1 cellular context compared by ENCODE assay signal in genomic region chr10:96129387-96130325, GRCh38.
A peak's percentile ranks its signal among the peaks of the same experiment; 100 is the strongest.
TF ChIP-seq lines count a peak whose summit lies in the region.

Gene ZNF518A, plus strand, starts transcription at chr10:96130297. Its CDS starts 26,026 bp downstream, at chr10:96156323.

TF ChIP-seq in K562, 482 proteins besides CTCF, POLR2A, EP300 and RAD21 (continued from another document):
- TF ChIP-seq, protein P1, sequence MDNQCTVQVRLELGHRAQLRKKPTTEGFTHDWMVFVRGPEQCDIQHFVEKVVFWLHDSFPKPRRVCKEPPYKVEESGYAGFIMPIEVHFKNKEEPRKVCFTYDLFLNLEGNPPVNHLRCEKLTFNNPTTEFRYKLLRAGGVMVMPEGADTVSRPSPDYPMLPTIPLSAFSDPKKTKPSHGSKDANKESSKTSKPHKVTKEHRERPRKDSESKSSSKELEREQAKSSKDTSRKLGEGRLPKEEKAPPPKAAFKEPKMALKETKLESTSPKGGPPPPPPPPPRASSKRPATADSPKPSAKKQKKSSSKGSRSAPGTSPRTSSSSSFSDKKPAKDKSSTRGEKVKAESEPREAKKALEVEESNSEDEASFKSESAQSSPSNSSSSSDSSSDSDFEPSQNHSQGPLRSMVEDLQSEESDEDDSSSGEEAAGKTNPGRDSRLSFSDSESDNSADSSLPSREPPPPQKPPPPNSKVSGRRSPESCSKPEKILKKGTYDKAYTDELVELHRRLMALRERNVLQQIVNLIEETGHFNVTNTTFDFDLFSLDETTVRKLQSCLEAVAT (IDR thresholded peaks at IDR 0.05) = peak in 1 of 2 experiments; percentile 54; a peak in 2 of 4 replicates
- TF ChIP-seq, protein P2, sequence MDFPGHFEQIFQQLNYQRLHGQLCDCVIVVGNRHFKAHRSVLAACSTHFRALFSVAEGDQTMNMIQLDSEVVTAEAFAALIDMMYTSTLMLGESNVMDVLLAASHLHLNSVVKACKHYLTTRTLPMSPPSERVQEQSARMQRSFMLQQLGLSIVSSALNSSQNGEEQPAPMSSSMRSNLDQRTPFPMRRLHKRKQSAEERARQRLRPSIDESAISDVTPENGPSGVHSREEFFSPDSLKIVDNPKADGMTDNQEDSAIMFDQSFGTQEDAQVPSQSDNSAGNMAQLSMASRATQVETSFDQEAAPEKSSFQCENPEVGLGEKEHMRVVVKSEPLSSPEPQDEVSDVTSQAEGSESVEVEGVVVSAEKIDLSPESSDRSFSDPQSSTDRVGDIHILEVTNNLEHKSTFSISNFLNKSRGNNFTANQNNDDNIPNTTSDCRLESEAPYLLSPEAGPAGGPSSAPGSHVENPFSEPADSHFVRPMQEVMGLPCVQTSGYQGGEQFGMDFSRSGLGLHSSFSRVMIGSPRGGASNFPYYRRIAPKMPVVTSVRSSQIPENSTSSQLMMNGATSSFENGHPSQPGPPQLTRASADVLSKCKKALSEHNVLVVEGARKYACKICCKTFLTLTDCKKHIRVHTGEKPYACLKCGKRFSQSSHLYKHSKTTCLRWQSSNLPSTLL (IDR thresholded peaks at IDR 0.05) = no peak
- TF ChIP-seq POLR2H (tag; IDR thresholded peaks at IDR 0.05; ENCODE audit: low read depth) (peak; percentile 85), ZNF589 (CRISPR knock-in tag; IDR thresholded peaks at IDR 0.05; ENCODE audit: low read depth) (peak; percentile 79), KAT8 (IDR thresholded peaks at IDR 0.05; ENCODE audit: low read depth) (peak; percentile 22; the same call in 1 of the 2 replicates), EGR1 (conservative IDR thresholded peaks at IDR 0.05) (no peak), L3MBTL2 (IDR thresholded peaks at IDR 0.05) (peak; percentile 72), FOXM1 (IDR thresholded peaks at IDR 0.05; ENCODE audit: low read depth) (no peak), FOXM1 (CRISPR knock-in tag; IDR thresholded peaks at IDR 0.05; ENCODE audit: low read depth) (0 out of 2 replicates have a peak, but pooled peaks have one; percentile 45), CXXC5 (CRISPR knock-in tag; IDR thresholded peaks at IDR 0.05) (peak; percentile 82), CHAMP1 (IDR thresholded peaks at IDR 0.05) (0 out of 2 replicates have a peak, but pooled peaks have one; percentile 34), PREB (CRISPR knock-in tag; IDR thresholded peaks at IDR 0.05) (peak; percentile 66; the same call in 1 of the 2 replicates), E2F5 (CRISPR knock-in tag; IDR thresholded peaks at IDR 0.05) (0 out of 2 replicates have a peak, but pooled peaks have one; percentile 12), DIDO1 (tag; IDR thresholded peaks at IDR 0.05; ENCODE audit: low read depth) (peak; percentile 25; the same call in 1 of the 2 replicates), MYC (IDR thresholded peaks at IDR 0.05; ENCODE audit: low read depth, low read length) (peak; percentile 90), MYC (CRISPR knock-in tag; IDR thresholded peaks at IDR 0.05; ENCODE audit: borderline replicate concordance, low read depth) (peak; percentile 97), ZNF407 (IDR thresholded peaks at IDR 0.05; ENCODE audit: low read depth) (peak; percentile 91), SPI1 (IDR thresholded peaks at IDR 0.05; ENCODE audit: borderline replicate concordance, low read depth, low read length) (peak; percentile 79; the same call in 1 of the 2 replicates), ERF (CRISPR knock-in tag; IDR thresholded peaks at IDR 0.05) (0 out of 2 replicates have a peak, but pooled peaks have one; percentile 64), U2AF2 (optimal IDR thresholded peaks at IDR 0.05; ENCODE audit: low read depth, low read length) (no peak), GTF2E2 (tag; IDR thresholded peaks at IDR 0.05) (peak; percentile 93), MAFF (IDR thresholded peaks at IDR 0.05; ENCODE audit: low read length) (no peak), POLR2AphosphoS5 (IDR thresholded peaks at IDR 0.05; ENCODE audit: control insufficient read depth, insufficient read depth, low read depth, low read length) (peak; percentile 82), POLR2G (IDR thresholded peaks at IDR 0.05; ENCODE audit: low read depth, low read length) (peak; percentile 84), SOX6 (IDR thresholded peaks at IDR 0.05) (peak; percentile 32; the same call in 1 of the 2 replicates), RBBP5 (IDR thresholded peaks at IDR 0.05; ENCODE audit: borderline replicate concordance, insufficient read depth, low read length, poor library complexity, severe bottlenecking) (peak; percentile 83), RAD51 (IDR thresholded peaks at IDR 0.05; ENCODE audit: borderline replicate concordance, low read depth) (no peak), CBX1 (IDR thresholded peaks at IDR 0.05; ENCODE audit: low read depth) (0 out of 2 replicates have a peak, but pooled peaks have one; percentile 16)
